ENCODE assay signal across 20 cellular contexts in the genomic region with DNA sequence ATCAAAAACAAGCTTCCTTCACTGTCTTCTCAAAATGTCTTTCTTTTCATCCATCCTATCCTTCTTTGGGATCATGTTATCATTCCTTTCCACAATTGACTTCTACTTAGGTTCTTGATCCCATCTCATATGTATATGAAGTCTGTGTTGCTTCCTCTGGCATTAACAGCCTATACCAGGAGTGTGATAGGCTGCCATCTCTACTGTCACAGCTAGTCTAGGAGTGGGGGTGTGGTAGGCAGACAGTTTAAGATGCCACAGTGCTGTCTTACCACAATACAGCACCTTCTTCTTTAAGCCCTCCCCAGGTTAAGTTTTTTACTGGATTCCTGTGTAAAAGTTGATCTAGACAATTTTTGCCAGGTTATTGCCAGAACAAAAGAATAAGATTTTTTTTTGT. TPM values are rescaled to one million over a fixed set of nuclear protein-coding genes. Genes with fewer than 3 reads are reported as not detected.
"Had no signal": no experiment of that assay in that cellular context is flagged by ENCODE, and none has a peak within 500 bp of the region (broad histone marks: within the 10 kb centered on the region; RNA-seq: fewer than 3 reads in every experiment).

No MANE protein-coding gene starts in this region.

- H3K9me3 ChIP-seq: body of pancreas, transverse colon had no signal

- H3K9ac ChIP-seq: neural progenitor cell had no signal

- ATAC-seq: activated CD8-positive, alpha-beta T cell treated with anti-CD3 and anti-CD28 coated beads for 36 hours; activated T-cell treated with anti-CD3 and anti-CD28 coated beads, Interleukin-2, amount 50 U/mL, for 4 hours; body of pancreas; right cardiac atrium had no signal

- DNase-seq: activated CD4-positive, alpha-beta T cell treated with anti-CD3 and anti-CD28 coated beads for 48 hours; activated CD8-positive, alpha-beta T cell treated with anti-CD3 and anti-CD28 coated beads for 36 hours; activated gamma-delta T cell; activated naive CD8-positive, alpha-beta T cell treated with anti-CD3 and anti-CD28 coated beads for 36 hours; activated T-cell treated with anti-CD3 and anti-CD28 coated beads, Interleukin-2, amount 50 U/mL, for 4 hours; amygdala; body of pancreas; effector CD4-positive, alpha-beta T cell; glutamatergic neuron; right cardiac atrium; stimulated activated CD4-positive, alpha-beta T cell treated with anti-CD3 and anti-CD28 coated beads, Interleukin-4, amount 100 ng/mL, for 24 hours; stimulated activated naive CD4-positive, alpha-beta T cell; substantia nigra; transverse colon had no signal

- H3K27me3 ChIP-seq: body of pancreas, foreskin keratinocyte, neural progenitor cell, transverse colon had no signal

- H3K27ac ChIP-seq: body of pancreas, coronary artery, foreskin keratinocyte, neural progenitor cell, skin epidermis, transverse colon had no signal

- FAIRE-seq: endothelial cell of umbilical vein had no signal

- H2AFZ ChIP-seq: neural progenitor cell had no signal

- H3K36me3 ChIP-seq: neural progenitor cell, transverse colon had no signal

- H3K4me3 ChIP-seq: body of pancreas, coronary artery, neural progenitor cell, skin epidermis, transverse colon had no signal

- H3K4me2 ChIP-seq: neural progenitor cell had no signal

RNA-seq across cellular contexts. Expression of a gene that starts 3.7 kb away (rescaled TPM):
- total RNA-seq: activated CD8-positive, alpha-beta T cell treated with anti-CD3 and anti-CD28 coated beads for 36 hours; activated naive CD8-positive, alpha-beta T cell treated with anti-CD3 and anti-CD28 coated beads for 36 hours; body of pancreas; foreskin keratinocyte; progenitor cell of endocrine pancreas had no signal
- polyA plus RNA-seq: foreskin keratinocyte had no signal
